17 cellular contexts compared by ENCODE assay signal in the genomic region with DNA sequence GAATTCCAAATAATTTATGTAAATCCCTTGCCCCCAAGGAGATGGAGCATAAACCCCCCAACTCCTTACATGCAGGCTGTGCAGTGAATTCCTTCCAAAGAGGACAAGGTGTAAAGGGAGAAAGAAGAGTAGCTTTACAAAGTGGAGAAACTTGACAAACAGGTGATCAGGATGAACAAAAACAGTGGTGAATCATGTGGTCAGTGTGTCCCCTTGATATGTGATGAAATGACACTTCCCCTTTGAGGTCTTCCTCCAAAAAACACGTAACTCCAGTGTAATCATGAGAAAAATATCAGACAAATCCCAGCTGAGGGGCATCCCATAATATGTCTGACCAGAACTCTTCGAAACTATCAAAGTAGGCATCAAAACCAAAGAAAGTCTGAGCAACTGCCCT. TPM values are rescaled to one million over a fixed set of nuclear protein-coding genes. Genes with fewer than 3 reads are reported as not detected.
DNase-seq lines count a peak whose midpoint lies in the region; ATAC-seq, FAIRE-seq and TF ChIP-seq lines count a peak whose summit lies in the region.
"Had no signal": no experiment of that assay in that cellular context is flagged by ENCODE, and none has a peak within 500 bp of the region (broad histone marks: within the 10 kb centered on the region; RNA-seq: fewer than 3 reads in every experiment).

No MANE protein-coding gene starts in this region.

- H3K27ac ChIP-seq in A549 (no peak overlapping the region), PC-3 (ENCODE audit: low read length) (no peak overlapping the region), K562 (ENCODE audit: extremely low read depth, low read depth, low read length) (no peak overlapping the region)
- peak overlapping the region; percentile 1 for H3K27ac ChIP-seq in CD8-positive, alpha-beta memory T cell (ENCODE audit: low read depth, low read length)
- H3K27ac ChIP-seq: GM23248, SK-N-MC had no signal

- TF ChIP-seq POLR2A in A549 (IDR thresholded peaks at IDR 0.05; ENCODE audit: low read length) (no peak), K562 (conservative IDR thresholded peaks at IDR 0.05) (no peak)

- WGBS in A549 (ENCODE audit: missing lambda C conversion rate), result 86% methylated on average over 2 of the region's 2 CpGs
- 15% methylated on average over 2 of the region's 2 CpGs for WGBS in K562 (ENCODE audit: insufficient coverage, low coverage, missing lambda C conversion rate)

- H3K27me3 ChIP-seq in CD8-positive, alpha-beta memory T cell (ENCODE audit: insufficient read depth, low read length, poor library complexity, severe bottlenecking), result no peaks in the 10 kb centered on the region
- no peaks in the 10 kb centered on the region for H3K27me3 ChIP-seq in PC-3 (ENCODE audit: low read length)
- no peaks in the 10 kb centered on the region for H3K27me3 ChIP-seq in K562 (ENCODE audit: control insufficient read depth in 2 of 2, insufficient read depth in 2 of 2, low read length in 2 of 2)

- in situ Hi-C loops in K562 (cut with MboI), result no loop called here

- TF ChIP-seq RAD21 in A549 (conservative IDR thresholded peaks at IDR 0.05 in 1 of 2, IDR thresholded peaks at IDR 0.05 in 1 of 2), result no peak
- no peak for TF ChIP-seq RAD21 in K562 (CRISPR knock-in tag; conservative IDR thresholded peaks at IDR 0.05 in 1 of 2, IDR thresholded peaks at IDR 0.05 in 1 of 2)

- no peaks in the 10 kb centered on the region for H3K36me3 ChIP-seq in CD8-positive, alpha-beta memory T cell (ENCODE audit: insufficient read depth, low read length)
- H3K36me3 ChIP-seq in PC-3 (ENCODE audit: low read depth, low read length), result no peaks in the 10 kb centered on the region
- peaks cover 18% of the 10 kb centered on the region; the same call in 2 of the 3 replicates for H3K36me3 ChIP-seq in K562 (ENCODE audit: control insufficient read depth, insufficient read depth, low read length)

- ATAC-seq in A549 (no peak), PC-3 (no peak), K562 (no peak), HG03521 (IDR thresholded peaks at IDR 0.05; ENCODE audit: unreplicated experiment) (no peak), left ventricle myocardium superior (no peak), GM21367 (IDR thresholded peaks at IDR 0.05; ENCODE audit: unreplicated experiment) (no peak)
- ATAC-seq: HCT116 had no signal

- H4K20me1 ChIP-seq in PC-3 (ENCODE audit: low read length) (no peaks in the 10 kb centered on the region), K562 (replicated peaks; ENCODE audit: control insufficient read depth, insufficient read depth, low read length) (no peaks in the 10 kb centered on the region)

- peak; percentile 96 for FAIRE-seq in A549 (lab: Jason Lieb, UNC)
- FAIRE-seq in K562 (lab: Jason Lieb, UNC), result no peak

- no peaks in the 10 kb centered on the region for H3K9me2 ChIP-seq in PC-3 (replicated peaks; ENCODE audit: low read length)

- H3K27ac Mint-ChIP-seq in CD8-positive, alpha-beta memory T cell, result no peak overlapping the region

- H3K9me3 Mint-ChIP-seq in CD8-positive, alpha-beta memory T cell, result no peaks in the 10 kb centered on the region

- H3K4me1 ChIP-seq in A549, result no peaks in the 10 kb centered on the region
- no peaks in the 10 kb centered on the region for H3K4me1 ChIP-seq in CD8-positive, alpha-beta memory T cell (ENCODE audit: insufficient read depth, low read length)
- H3K4me1 ChIP-seq in PC-3 (ENCODE audit: insufficient read depth, low read length), result peaks cover 6% of the 10 kb centered on the region; the same call in 1 of the 2 replicates
- H3K4me1 ChIP-seq in K562 (replicated peaks in 1 of 2; ENCODE audit: control insufficient read depth in 2 of 2, insufficient read depth in 2 of 2, low read length in 2 of 2), result no peaks in the 10 kb centered on the region; a peak in 1 of 5 replicates

- CTCF ChIA-PET in A549 (lab: Yijun Ruan, JAX), result interaction anchor here (0.7 to 12.0 kb wide), 4 partner anchors 8 to 121 kb away, joined by 3 to 142 read pairs (median 3); no protein-coding TSS in a partner anchor
- CTCF ChIA-PET in CD8-positive, alpha-beta memory T cell (lab: Charles Lee), result interaction anchor here (1.1 kb wide), 1 partner anchor 9 kb away, joined by 4 read pairs; no protein-coding TSS in a partner anchor
- CTCF ChIA-PET in PC-3 (lab: Charles Lee), result interaction anchor here (0.5 kb wide), 1 partner anchor 12 kb away, joined by 6 read pairs; no protein-coding TSS in a partner anchor
- CTCF ChIA-PET in K562 (lab: Yijun Ruan, JAX; ENCODE audit: low intra/inter-chr PET ratio), result no interaction called here

- H3K79me2 ChIP-seq in PC-3 (ENCODE audit: low read length), result no peaks in the 10 kb centered on the region
- no peaks in the 10 kb centered on the region for H3K79me2 ChIP-seq in K562 (ENCODE audit: control insufficient read depth, insufficient read depth, low read length)

- no peak overlapping the region for H2AFZ ChIP-seq in PC-3 (ENCODE audit: low read length)
- H2AFZ ChIP-seq in K562 (ENCODE audit: low read depth, low read length), result no peak overlapping the region
- H2AFZ ChIP-seq: GM23248 had no signal

- H3K4me2 ChIP-seq in A549, result no peak overlapping the region
- no peak overlapping the region for H3K4me2 ChIP-seq in PC-3 (ENCODE audit: low read length)
- H3K4me2 ChIP-seq in K562 (ENCODE audit: insufficient read depth, low read length), result no peak overlapping the region

- TF ChIP-seq EP300 in A549 (IDR thresholded peaks at IDR 0.05), result no peak
- no peak for TF ChIP-seq EP300 in K562 (IDR thresholded peaks at IDR 0.05; ENCODE audit: low read length)

- H3K27me3 Mint-ChIP-seq in CD8-positive, alpha-beta memory T cell, result no peaks in the 10 kb centered on the region

- no peak overlapping the region for H3K4me3 ChIP-seq in A549
- no peak overlapping the region for H3K4me3 ChIP-seq in CD8-positive, alpha-beta memory T cell (ENCODE audit: low read length)
- H3K4me3 ChIP-seq in PC-3 (ENCODE audit: low read length), result no peak overlapping the region
- H3K4me3 ChIP-seq in K562, result no peak overlapping the region
- H3K4me3 ChIP-seq: GM23248, SK-N-MC had no signal

- H3F3A ChIP-seq in PC-3 (ENCODE audit: low read length, unreplicated experiment), result no peaks in the 10 kb centered on the region

- TF ChIP-seq CTCF in A549 (IDR thresholded peaks at IDR 0.05) (no peak), PC-3 (conservative IDR thresholded peaks at IDR 0.05; ENCODE audit: low read depth, low read length) (no peak), K562 (IDR thresholded peaks at IDR 0.05 in 2 of 3, conservative IDR thresholded peaks at IDR 0.05 in 1 of 3; ENCODE audit: insufficient read depth in 2 of 3, low read depth in 1 of 3, low read length in 3 of 3) (no peak)

- peaks cover 3 to 10% (median 6%) of the 10 kb centered on the region in 3 donors for H3K36me3 Mint-ChIP-seq in CD8-positive, alpha-beta memory T cell

- H3K9ac ChIP-seq in PC-3 (ENCODE audit: low read length) (no peak overlapping the region), K562 (ENCODE audit: insufficient read depth in 1 of 2, low read depth in 2 of 2, low read length in 2 of 2) (no peak overlapping the region)
- H3K9ac ChIP-seq: GM23248 had no signal

- intact Hi-C loops in PC-3 (cut with micrococcal nuclease) (no loop called here), K562 (cut with micrococcal nuclease) (no loop called here), left ventricle myocardium superior (cut with micrococcal nuclease) (no loop called here)

- no peak overlapping the region for H3K4me3 Mint-ChIP-seq in CD8-positive, alpha-beta memory T cell

- no peaks in the 10 kb centered on the region for H3K4me1 Mint-ChIP-seq in CD8-positive, alpha-beta memory T cell

- BruUV-seq in PC-3 (replicated peaks; lab: Mats Ljungman, UMichigan) (no TSS peak), K562 (replicated peaks; lab: Mats Ljungman, UMichigan) (no TSS peak)

- H3K9me3 ChIP-seq in A549 (no peaks in the 10 kb centered on the region), PC-3 (ENCODE audit: low read length) (no peaks in the 10 kb centered on the region), K562 (replicated peaks; ENCODE audit: control insufficient read depth, insufficient read depth, low read depth, low read length) (no peaks in the 10 kb centered on the region)
- H3K9me3 ChIP-seq in CD8-positive, alpha-beta memory T cell (ENCODE audit: low read length), result no peaks in the 10 kb centered on the region

- POLR2A ChIA-PET in A549 (lab: Yijun Ruan, JAX), result no interaction called here
- POLR2A ChIA-PET in CD8-positive, alpha-beta memory T cell (lab: Charles Lee), result no interaction called here
- POLR2A ChIA-PET in PC-3 (lab: Charles Lee; ENCODE audit: unreplicated experiment), result no interaction called here
- POLR2A ChIA-PET in K562 (lab: Yijun Ruan, JAX), result interaction anchor here (0.6 to 1.3 kb wide), 3 partner anchors 9 to 21 kb away, joined by 3 read pairs; no protein-coding TSS in a partner anchor

- H3K9me1 ChIP-seq in K562 (ENCODE audit: control insufficient read depth, insufficient read depth, low read length), result peaks cover 4% of the 10 kb centered on the region

- DNase-seq in A549 (ENCODE audit: low read depth in 1 of 2, low spot score in 1 of 2), result no peak
- no peak for DNase-seq in CD8-positive, alpha-beta memory T cell
- peak; percentile 1 for DNase-seq in PC-3
- DNase-seq in K562 (ENCODE audit: extremely low read depth in 1 of 4, low spot score in 3 of 4), result no peak
- DNase-seq in left ventricle myocardium superior, result no peak
- DNase-seq in islet precursor cell, result no peak
- DNase-seq: GF-D8, GM23248, MM.1S, NCI-H1436, NCI-H2029 treated with DMSO at 0.1 percent for 48 hours, NCI-H510A, NCI-H82 had no signal

RNA-seq across cellular contexts. Expression of gene AKT2, which starts 29.5 kb away (rescaled TPM):
- 159 and 180 TPM in 2 replicates for polyA plus RNA-seq in A549 (2011; rRNA removed)
- polyA plus RNA-seq in A549 (2012; cell fraction: cytosol; rRNA removed), result 180 and 209 TPM in 2 replicates
- 545 and 598 TPM in 2 replicates for polyA plus RNA-seq in A549 (2012; cell fraction: nucleus; rRNA removed)
- polyA plus RNA-seq in A549 (2017; fragmentation: RNase III; extraction: RNeasy Plus Mini Kit Qiagen cat#74134 plus additional on column Dnase treatment), result 125 to 136 TPM (median 132 TPM) in 3 replicates
- 241 and 264 TPM in 2 replicates for polyA minus RNA-seq in A549 (2011; rRNA and poly(A)+ RNA removed)
- 100 to 1,000 TPM; 124 to 132 TPM for total RNA-seq in CD8-positive, alpha-beta memory T cell
- 27.0 TPM for polyA plus RNA-seq in CD8-positive, alpha-beta memory T cell
- total RNA-seq in PC-3 (2014; rRNA removed), result 80.6 and 84.9 TPM in 2 replicates
- total RNA-seq in K562 (2011; cell fraction: chromatin; rRNA removed; ENCODE audit: low replicate concordance), result 290 and 653 TPM in 2 replicates
- total RNA-seq in K562 (2011; cell fraction: nucleolus; rRNA removed), result 340 and 358 TPM in 2 replicates
- total RNA-seq in K562 (2011; cell fraction: nucleoplasm; rRNA removed), result 338 and 343 TPM in 2 replicates
- 61.1 and 83.7 TPM in 2 replicates for total RNA-seq in K562 (2014; rRNA removed)
- 44.7 and 55.7 TPM in 2 replicates for total RNA-seq in K562 (2014; rRNA removed; fragmentation: Illumina TruSeq; extraction: Trizol)
- 67.4 and 67.7 TPM in 2 replicates for total RNA-seq in K562 (2015; rRNA removed; fragmentation: Illumina TruSeq; extraction: Trizol)
- total RNA-seq in K562 (2021), result 120 and 127 TPM in 2 replicates
- 90.8 and 133 TPM in 2 replicates for polyA plus RNA-seq in K562 (2011; rRNA removed)
- polyA plus RNA-seq in K562 (2011; cell fraction: cytosol; rRNA removed), result 112 and 119 TPM in 2 replicates
- polyA plus RNA-seq in K562 (2011; cell fraction: nucleus; rRNA removed), result 493 and 545 TPM in 2 replicates
- polyA plus RNA-seq in K562 (2012), result 76.0 and 79.7 TPM in 2 replicates
- polyA plus RNA-seq in K562 (2014; fragmentation: Illumina TruSeq; extraction: Trizol), result 108 and 132 TPM in 2 replicates
- 1 to 10 TPM; 1.1 TPM for polyA plus RNA-seq in K562 (2014; fragmentation: Nextera tagmentation; extraction: Ambion mirVana)
- 85.4 and 108 TPM in 2 replicates for polyA plus RNA-seq in K562 (2014; rRNA removed)
- 47.0 and 54.6 TPM in 2 replicates for polyA minus RNA-seq in K562 (2011; rRNA and poly(A)+ RNA removed)
- 48.0 and 50.7 TPM in 2 replicates for polyA minus RNA-seq in K562 (2011; cell fraction: cytosol; rRNA and poly(A)+ RNA removed)
- 66.6 and 101 TPM in 2 replicates for polyA minus RNA-seq in K562 (2011; cell fraction: nucleus; rRNA and poly(A)+ RNA removed)
- 135 TPM for total RNA-seq in left ventricle myocardium superior

RNA-seq across cellular contexts. Expression of gene C19orf47, which starts 33.6 kb away (rescaled TPM):
- 32.8 and 39.8 TPM in 2 replicates for polyA plus RNA-seq in A549 (2011; rRNA removed)
- 46.5 and 51.8 TPM in 2 replicates for polyA plus RNA-seq in A549 (2012; cell fraction: cytosol; rRNA removed)
- 39.7 and 43.7 TPM in 2 replicates for polyA plus RNA-seq in A549 (2012; cell fraction: nucleus; rRNA removed)
- 22.1 to 25.7 TPM (median 25.2 TPM) in 3 replicates for polyA plus RNA-seq in A549 (2017; fragmentation: RNase III; extraction: RNeasy Plus Mini Kit Qiagen cat#74134 plus additional on column Dnase treatment)
- polyA minus RNA-seq in A549 (2011; rRNA and poly(A)+ RNA removed), result 57.7 and 65.9 TPM in 2 replicates
- 10 to 100 TPM; 25.4 to 29.5 TPM for total RNA-seq in CD8-positive, alpha-beta memory T cell
- polyA plus RNA-seq in CD8-positive, alpha-beta memory T cell, result 9.5 TPM
- 13.9 and 18.2 TPM in 2 replicates for total RNA-seq in PC-3 (2014; rRNA removed)
- total RNA-seq in K562 (2011; cell fraction: chromatin; rRNA removed; ENCODE audit: low replicate concordance), result 54.6 and 104 TPM in 2 replicates
- 38.6 and 39.2 TPM in 2 replicates for total RNA-seq in K562 (2011; cell fraction: nucleolus; rRNA removed)
- total RNA-seq in K562 (2011; cell fraction: nucleoplasm; rRNA removed), result 46.7 and 47.2 TPM in 2 replicates
- total RNA-seq in K562 (2014; rRNA removed), result 15.8 and 18.7 TPM in 2 replicates
- 3.3 and 4.0 TPM in 2 replicates for total RNA-seq in K562 (2014; rRNA removed; fragmentation: Illumina TruSeq; extraction: Trizol)
- total RNA-seq in K562 (2015; rRNA removed; fragmentation: Illumina TruSeq; extraction: Trizol), result 9.6 and 11.0 TPM in 2 replicates
- total RNA-seq in K562 (2021), result 26.1 and 27.3 TPM in 2 replicates
- 21.6 and 24.9 TPM in 2 replicates for polyA plus RNA-seq in K562 (2011; rRNA removed)
- 20.1 and 41.9 TPM in 2 replicates for polyA plus RNA-seq in K562 (2011; cell fraction: cytosol; rRNA removed)
- 26.9 and 32.6 TPM in 2 replicates for polyA plus RNA-seq in K562 (2011; cell fraction: nucleus; rRNA removed)
- 14.8 and 15.2 TPM in 2 replicates for polyA plus RNA-seq in K562 (2012)
- polyA plus RNA-seq in K562 (2014; fragmentation: Illumina TruSeq; extraction: Trizol), result 15.2 and 18.3 TPM in 2 replicates
- polyA plus RNA-seq in K562 (2014; fragmentation: Nextera tagmentation; extraction: Ambion mirVana), result under 1 TPM; 0.08 to 0.66 TPM
- 14.7 and 20.5 TPM in 2 replicates for polyA plus RNA-seq in K562 (2014; rRNA removed)
- 25.2 and 45.6 TPM in 2 replicates for polyA minus RNA-seq in K562 (2011; rRNA and poly(A)+ RNA removed)
- 13.1 and 23.2 TPM in 2 replicates for polyA minus RNA-seq in K562 (2011; cell fraction: cytosol; rRNA and poly(A)+ RNA removed)
- 12.1 and 14.4 TPM in 2 replicates for polyA minus RNA-seq in K562 (2011; cell fraction: nucleus; rRNA and poly(A)+ RNA removed)
- total RNA-seq in left ventricle myocardium superior, result 215 TPM

RNA-seq across cellular contexts. Expression of gene PLD3, which starts 33.8 kb away (rescaled TPM):
- polyA plus RNA-seq in A549 (2011; rRNA removed) (290 and 350 TPM in 2 replicates), A549 (2017; fragmentation: RNase III; extraction: RNeasy Plus Mini Kit Qiagen cat#74134 plus additional on column Dnase treatment) (215 to 283 TPM (median 265 TPM) in 3 replicates), K562 (2011; rRNA removed) (72.7 and 167 TPM in 2 replicates), K562 (2014; fragmentation: Illumina TruSeq; extraction: Trizol) (79.3 and 129 TPM in 2 replicates), K562 (2014; fragmentation: Nextera tagmentation; extraction: Ambion mirVana) (1 to 10 TPM; 2.3 to 5.8 TPM), K562 (2014; rRNA removed) (81.6 and 91.2 TPM in 2 replicates)
- polyA plus RNA-seq in A549 (2012; cell fraction: cytosol; rRNA removed), result 322 and 419 TPM in 2 replicates
- polyA plus RNA-seq in A549 (2012; cell fraction: nucleus; rRNA removed), result 632 and 811 TPM in 2 replicates
- 244 and 264 TPM in 2 replicates for polyA minus RNA-seq in A549 (2011; rRNA and poly(A)+ RNA removed)
- total RNA-seq in CD8-positive, alpha-beta memory T cell, result 10 to 100 TPM; 48.2 to 53.0 TPM
- polyA plus RNA-seq in CD8-positive, alpha-beta memory T cell, result 73.6 TPM
- total RNA-seq in PC-3 (2014; rRNA removed) (95.4 and 96.1 TPM in 2 replicates), K562 (2014; rRNA removed) (112 and 167 TPM in 2 replicates), K562 (2014; rRNA removed; fragmentation: Illumina TruSeq; extraction: Trizol) (25.6 and 32.7 TPM in 2 replicates), K562 (2015; rRNA removed; fragmentation: Illumina TruSeq; extraction: Trizol) (63.5 and 72.9 TPM in 2 replicates), K562 (2021) (121 and 128 TPM in 2 replicates), left ventricle myocardium superior (161 TPM)
- 107 and 382 TPM in 2 replicates for total RNA-seq in K562 (2011; cell fraction: chromatin; rRNA removed; ENCODE audit: low replicate concordance)
- total RNA-seq in K562 (2011; cell fraction: nucleolus; rRNA removed), result 428 and 489 TPM in 2 replicates
- 273 and 275 TPM in 2 replicates for total RNA-seq in K562 (2011; cell fraction: nucleoplasm; rRNA removed)
- polyA plus RNA-seq in K562 (2011; cell fraction: cytosol; rRNA removed), result 103 and 259 TPM in 2 replicates
- 92.2 and 141 TPM in 2 replicates for polyA plus RNA-seq in K562 (2011; cell fraction: nucleus; rRNA removed)
- polyA plus RNA-seq in K562 (2012), result 172 and 394 TPM in 2 replicates
- polyA minus RNA-seq in K562 (2011; rRNA and poly(A)+ RNA removed), result 36.8 and 45.4 TPM in 2 replicates
- polyA minus RNA-seq in K562 (2011; cell fraction: cytosol; rRNA and poly(A)+ RNA removed), result 168 and 196 TPM in 2 replicates
- 38.8 and 46.8 TPM in 2 replicates for polyA minus RNA-seq in K562 (2011; cell fraction: nucleus; rRNA and poly(A)+ RNA removed)
